Comparison of ENCODE assay signal across 7 cellular contexts in the genomic region with DNA sequence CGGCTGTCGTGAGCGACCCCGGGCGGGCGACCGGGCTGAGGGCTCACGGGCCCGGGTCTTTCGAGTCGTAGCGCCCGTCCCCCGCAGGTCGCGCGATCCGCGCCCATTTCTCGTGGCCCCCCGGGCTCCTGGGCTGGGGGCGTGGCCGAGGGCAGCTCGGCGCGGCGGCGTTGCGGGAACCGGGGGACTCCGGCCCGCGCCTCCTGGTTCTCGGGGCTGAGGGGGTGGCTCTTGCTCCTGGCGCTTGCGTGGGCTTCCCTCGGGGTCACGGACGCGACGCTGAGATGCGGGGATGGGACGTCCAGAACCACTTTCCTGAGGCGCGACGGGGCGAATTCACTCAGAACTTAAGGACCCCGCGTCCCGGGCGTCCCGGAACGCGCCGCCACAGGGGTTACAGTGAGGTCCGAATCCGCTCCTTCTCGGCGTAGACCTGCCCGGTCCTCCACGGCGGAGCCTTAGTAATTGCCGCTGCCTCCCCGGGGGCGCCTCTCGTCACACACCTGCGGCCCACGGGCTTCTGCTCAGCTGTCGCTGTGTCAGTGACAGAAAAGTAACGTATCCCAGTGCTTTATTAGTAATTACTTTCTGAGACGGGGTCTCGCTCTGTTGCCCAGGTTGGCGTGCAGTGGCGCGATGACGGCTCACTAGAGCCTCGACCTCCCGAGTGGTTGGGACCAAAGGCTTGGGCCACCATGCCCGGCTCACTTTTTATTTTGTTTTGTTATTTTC. TPM values are rescaled to one million over a fixed set of nuclear protein-coding genes. Genes with fewer than 3 reads are reported as not detected.
DNase-seq lines count a peak whose midpoint lies in the region; ATAC-seq and TF ChIP-seq lines count a peak whose summit lies in the region.

No MANE protein-coding gene starts in this region.

- peaks cover 3% of the 10 kb centered on the region; the same call in 1 of the 2 replicates for H3K4me1 ChIP-seq in iPS DF 6.9 (ENCODE audit: control insufficient read depth, insufficient read depth, low read length)

- H3K9me3 Mint-ChIP-seq in activated naive CD8-positive, alpha-beta T cell treated with anti-CD3 and anti-CD28 coated beads, Interleukin-2, amount 10 ng/mL, durations not matched to agents 7 days and 5 days = no peaks in the 10 kb centered on the region

- peak; percentile 4 for TF ChIP-seq POLR2A in GM18505 (IDR thresholded peaks at IDR 0.05; ENCODE audit: borderline replicate concordance, extremely low read depth, insufficient read depth, insufficient read length)

- no peaks in the 10 kb centered on the region for H3K9me3 ChIP-seq in iPS DF 6.9 (ENCODE audit: control insufficient read depth, insufficient read depth, low read length)

- peak overlapping the region; percentile 86 for H3K4me3 ChIP-seq in iPS DF 6.9 (ENCODE audit: low read length)
- H3K4me3 ChIP-seq in skin epidermis = peak overlapping the region; percentile 87 to 100 (median 98)

- peak; percentile 39 for DNase-seq in HEK293T (ENCODE audit: extremely low spot score)
- peak; percentile 28 for DNase-seq in NCI-H2171 (lab: John Stamatoyannopoulos, UW)
- no peak for DNase-seq in activated naive CD8-positive, alpha-beta T cell treated with anti-CD3 and anti-CD28 coated beads, Interleukin-2, amount 10 ng/mL, durations not matched to agents 7 days and 5 days
- no peak for DNase-seq in iPS DF 6.9 (ENCODE audit: low read depth, low spot score)
- no peak for DNase-seq in AML-193 (lab: John Stamatoyannopoulos, UW)

- peaks cover 31% of the 10 kb centered on the region for H3K4me1 Mint-ChIP-seq in activated naive CD8-positive, alpha-beta T cell treated with anti-CD3 and anti-CD28 coated beads, Interleukin-2, amount 10 ng/mL, durations not matched to agents 7 days and 5 days

- peak overlapping the region; percentile 89 for H3K27ac Mint-ChIP-seq in activated naive CD8-positive, alpha-beta T cell treated with anti-CD3 and anti-CD28 coated beads, Interleukin-2, amount 10 ng/mL, durations not matched to agents 7 days and 5 days

- WGBS in iPS DF 6.9 (ENCODE audit: insufficient coverage, insufficient read length) = no CpG with 5 or more reads among the region's 79 CpGs

- peak; percentile 28 for ATAC-seq in GM18505 (IDR thresholded peaks at IDR 0.05; ENCODE audit: unreplicated experiment)
- ATAC-seq in activated naive CD8-positive, alpha-beta T cell treated with anti-CD3 and anti-CD28 coated beads, Interleukin-2, amount 10 ng/mL, durations not matched to agents 7 days and 5 days (ENCODE audit: low read depth) = peak; percentile 1

- CTCF ChIA-PET in HEK293T (lab: Yijun Ruan, JAX) = no interaction called here

- POLR2A ChIA-PET in HEK293T (lab: Yijun Ruan, JAX) = interaction anchor here (1.0 kb wide), 2 partner anchors 8 to 14 kb away, joined by 3 read pairs; no protein-coding TSS in a partner anchor
- POLR2A ChIA-PET in activated naive CD8-positive, alpha-beta T cell treated with anti-CD3 and anti-CD28 coated beads, Interleukin-2, amount 10 ng/mL, durations not matched to agents 7 days and 5 days (lab: Charles Lee) = interaction anchor here (0.6 to 4.2 kb wide), 5 partner anchors 9 to 846 kb away, joined by 3 to 17 read pairs (median 3); no protein-coding TSS in a partner anchor

- peaks cover 1% of the 10 kb centered on the region for H3K36me3 Mint-ChIP-seq in activated naive CD8-positive, alpha-beta T cell treated with anti-CD3 and anti-CD28 coated beads, Interleukin-2, amount 10 ng/mL, durations not matched to agents 7 days and 5 days

- H3K27ac ChIP-seq in iPS DF 6.9 (ENCODE audit: low read length) (no peak overlapping the region), skin epidermis (peak overlapping the region; percentile 16 to 95 (median 88))

- H3K27me3 ChIP-seq in iPS DF 6.9 (ENCODE audit: control insufficient read depth, insufficient read depth, low read length) = no peaks in the 10 kb centered on the region

- H3K27me3 Mint-ChIP-seq in activated naive CD8-positive, alpha-beta T cell treated with anti-CD3 and anti-CD28 coated beads, Interleukin-2, amount 10 ng/mL, durations not matched to agents 7 days and 5 days = no peaks in the 10 kb centered on the region

- no peaks in the 10 kb centered on the region; the same call in 1 of the 2 replicates for H3K36me3 ChIP-seq in iPS DF 6.9 (ENCODE audit: control insufficient read depth, insufficient read depth, low read length)

- H3K4me3 Mint-ChIP-seq in activated naive CD8-positive, alpha-beta T cell treated with anti-CD3 and anti-CD28 coated beads, Interleukin-2, amount 10 ng/mL, durations not matched to agents 7 days and 5 days = peak overlapping the region; percentile 91

TF ChIP-seq in HEK293T, 16 proteins besides CTCF, POLR2A, EP300 and RAD21:
- TF ChIP-seq BHLHE40 (IDR thresholded peaks at IDR 0.05; ENCODE audit: borderline replicate concordance) = no peak

RNA-seq across cellular contexts. Expression of a gene that starts 0.6 kb away (rescaled TPM):
- 10 to 100 TPM; 66.7 to 70.2 TPM for total RNA-seq in activated naive CD8-positive, alpha-beta T cell treated with anti-CD3 and anti-CD28 coated beads, Interleukin-2, amount 10 ng/mL, durations not matched to agents 7 days and 5 days

RNA-seq across cellular contexts. Expression of a gene that starts 21.3 kb away (rescaled TPM):
- 10 to 100 TPM; 45.3 to 48.6 TPM for total RNA-seq in activated naive CD8-positive, alpha-beta T cell treated with anti-CD3 and anti-CD28 coated beads, Interleukin-2, amount 10 ng/mL, durations not matched to agents 7 days and 5 days

RNA-seq across cellular contexts. Expression of a gene that starts 55.9 kb away (rescaled TPM):
- total RNA-seq in activated naive CD8-positive, alpha-beta T cell treated with anti-CD3 and anti-CD28 coated beads, Interleukin-2, amount 10 ng/mL, durations not matched to agents 7 days and 5 days = 10 to 100 TPM; 32.6 to 33.2 TPM

Comparison
In these comparisons a context has a peak if more than half of its experiments do, and no peak if none do; other contexts are left out.
1. DNase-seq: peak in HEK293T (single experiment) and NCI-H2171 (single experiment); none in activated naive CD8-positive, alpha-beta T cell treated with anti-CD3 and anti-CD28 coated beads, Interleukin-2, amount 10 ng/mL, durations not matched to agents 7 days and 5 days (single experiment), iPS DF 6.9 (single experiment) and AML-193 (0 of 2).